ENCODE assay signal across 9 cellular contexts in genomic region chr20:63313349-63314014, GRCh38. TPM values are rescaled to one million over a fixed set of nuclear protein-coding genes. Genes with fewer than 3 reads are reported as not detected.
"Had no signal": no experiment of that assay in that cellular context is flagged by ENCODE, and none has a peak within 500 bp of the region (broad histone marks: within the 10 kb centered on the region; RNA-seq: fewer than 3 reads in every experiment).

No MANE protein-coding gene starts in this region.

- H3K27me3 ChIP-seq: brain microvascular endothelial cell, ovary had no signal

- DNase-seq: brain microvascular endothelial cell, endodermal cell, erythroblast, transverse colon had no signal

- H3K9me3 ChIP-seq: ovary, transverse colon had no signal

- H3K4me1 ChIP-seq: transverse colon had no signal

- H3K4me3 ChIP-seq: ovary, skin epidermis, transverse colon had no signal

- H3K36me3 ChIP-seq: brain microvascular endothelial cell, ovary, transverse colon had no signal

- H3K27ac ChIP-seq: brain microvascular endothelial cell, ovary, skin epidermis, transverse colon had no signal

- ATAC-seq: activated CD4-positive, CD25-positive, alpha-beta regulatory T cell treated with anti-CD3 and anti-CD28 coated beads, Interleukin-2, amount 50 U/mL, for 24 hours had no signal

RNA-seq across cellular contexts. Expression of gene COL20A1, which starts 20.5 kb away (rescaled TPM):
- total RNA-seq: dermis microvascular lymphatic vessel endothelial cell, renal cortical epithelial cell had no signal

RNA-seq across cellular contexts. Expression of gene CHRNA4, which starts 47.7 kb away (rescaled TPM):
- total RNA-seq: renal cortical epithelial cell had no signal

RNA-seq across cellular contexts. Expression of gene NKAIN4, which starts 59.2 kb away (rescaled TPM):
- total RNA-seq: dermis microvascular lymphatic vessel endothelial cell had no signal
